In the genomic region with DNA sequence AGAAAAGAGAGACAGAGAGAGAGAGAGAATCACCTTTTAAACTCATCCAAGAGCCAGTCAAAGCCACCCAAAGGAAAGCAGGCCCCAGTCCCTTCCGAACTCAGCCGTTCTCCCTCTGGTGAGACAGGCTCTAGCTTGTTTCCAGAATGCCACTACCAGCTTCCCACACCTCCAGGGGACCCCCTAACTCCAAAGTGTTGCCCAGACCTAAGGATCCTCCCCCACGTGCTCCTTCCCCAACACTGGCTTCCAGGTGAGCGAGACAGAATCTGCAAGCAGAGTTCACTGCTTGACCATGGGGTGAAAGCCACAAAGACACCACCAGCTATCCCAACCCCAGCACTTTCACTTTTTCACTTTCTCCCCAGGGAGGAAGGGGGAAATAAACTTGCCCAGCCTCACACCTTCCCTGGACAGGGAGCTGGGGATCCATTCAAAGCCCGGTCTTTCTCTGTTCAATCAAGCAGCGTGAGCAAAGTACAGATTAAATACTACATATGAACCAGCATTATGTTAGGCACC, we compare ENCODE assay signal across 18 cellular contexts. TPM values are rescaled to one million over a fixed set of nuclear protein-coding genes. Genes with fewer than 3 reads are reported as not detected.
A peak's percentile ranks its signal among the peaks of the same experiment; 100 is the strongest.
DNase-seq lines count a peak whose midpoint lies in the region; FAIRE-seq and TF ChIP-seq lines count a peak whose summit lies in the region.
"Had no signal": no experiment of that assay in that cellular context is flagged by ENCODE, and none has a peak within 500 bp of the region (broad histone marks: within the 10 kb centered on the region; RNA-seq: fewer than 3 reads in every experiment).

No MANE protein-coding gene starts in this region.

- peaks cover 9 to 99% of the 10 kb centered on the region in 2 experiments; a peak in 3 of 4 replicates for H3K79me2 ChIP-seq in H1 (ENCODE audit: control insufficient read depth in 1 of 2, insufficient read depth in 2 of 2, low read length in 2 of 2)

- peaks cover 29 to 33% of the 10 kb centered on the region in 2 donors for H3K36me3 Mint-ChIP-seq in CD14-positive monocyte
- H3K36me3 Mint-ChIP-seq: activated naive CD8-positive, alpha-beta T cell treated with anti-CD3 and anti-CD28 coated beads, Interleukin-2, amount 10 ng/mL, durations not matched to agents 7 days and 5 days; natural killer cell treated with Interleukin-12 subunit alpha and Interleukin-12 subunit beta and Interleukin-15 and Interleukin-18, amount 100 ng/mL, for 72 hours had no signal

- 58% methylated on average over 6 of the region's 6 CpGs for WGBS in HUES64
- 76% methylated on average over 6 of the region's 6 CpGs; no CpG with 5 or more reads in 1 of the 2 experiments for WGBS in H1 (ENCODE audit: extremely low coverage in 1 of 2, insufficient coverage in 1 of 2, insufficient read length in 1 of 2, insufficient replicate concordance in 2 of 2, low coverage in 1 of 2, low lambda C conversion rate in 2 of 2, missing lambda C conversion rate in 1 of 2), 2 experiments

- no peaks in the 10 kb centered on the region for H3K9me3 ChIP-seq in HUES64 (ENCODE audit: insufficient read depth, low read depth, low read length)
- H3K9me3 ChIP-seq in H1 (ENCODE audit: insufficient read depth in 2 of 2, low read depth in 1 of 2, low read length in 1 of 2) = no peaks in the 10 kb centered on the region
- no peaks in the 10 kb centered on the region for H3K9me3 ChIP-seq in neutrophil
- H3K9me3 ChIP-seq: tibial artery had no signal

- H3K27ac ChIP-seq in HUES64 (ENCODE audit: low read depth, low read length) = peak overlapping the region; percentile 15; the same call in 1 of the 2 replicates
- no peak overlapping the region for H3K27ac ChIP-seq in H1 (ENCODE audit: low read depth, low read length)
- peak overlapping the region; percentile 70 for H3K27ac ChIP-seq in neutrophil
- H3K27ac ChIP-seq: tibial artery had no signal

- no peak for TF ChIP-seq POLR2A in H1 (IDR thresholded peaks at IDR 0.05; ENCODE audit: control extremely low read depth in 1 of 2, low read depth in 2 of 2, low read length in 2 of 2)

- H3K4me3 Mint-ChIP-seq in CD14-positive monocyte = peak overlapping the region in 1 of 2 donors; percentile 4
- H3K4me3 Mint-ChIP-seq: activated naive CD8-positive, alpha-beta T cell treated with anti-CD3 and anti-CD28 coated beads, Interleukin-2, amount 10 ng/mL, durations not matched to agents 7 days and 5 days; natural killer cell treated with Interleukin-12 subunit alpha and Interleukin-12 subunit beta and Interleukin-15 and Interleukin-18, amount 100 ng/mL, for 72 hours had no signal

- no peak overlapping the region for H2AK5ac ChIP-seq in H1 (ENCODE audit: low read depth, low read length)

- H3K4me2 ChIP-seq in H1 (ENCODE audit: insufficient read depth in 1 of 2, low read depth in 2 of 2, low read length in 2 of 2) = no peak overlapping the region; a peak in 1 of 4 replicates

- peaks cover 61% of the 10 kb centered on the region for H3K4me1 Mint-ChIP-seq in CD14-positive monocyte

- peak overlapping the region; percentile 2; the same call in 1 of the 2 replicates for H2BK5ac ChIP-seq in H1 (ENCODE audit: low read depth, low read length)

- TF ChIP-seq CTCF in CD14-positive monocyte (IDR thresholded peaks at IDR 0.05) = no peak
- no peak for TF ChIP-seq CTCF in H1 (IDR thresholded peaks at IDR 0.05; ENCODE audit: control extremely low read depth in 1 of 3, insufficient read depth in 1 of 3, low read depth in 1 of 3, low read length in 3 of 3)
- no peak for TF ChIP-seq CTCF in neutrophil (IDR thresholded peaks at IDR 0.05)

- no peak overlapping the region for H3K56ac ChIP-seq in H1 (replicated peaks; ENCODE audit: insufficient read length, low read depth, low read length)

- H3K4me3 ChIP-seq in HUES64 (ENCODE audit: low read length) (no peak overlapping the region), H1 (ENCODE audit: extremely low read depth in 1 of 4, insufficient read depth in 2 of 4, low read depth in 3 of 4, low read length in 4 of 4) (no peak overlapping the region), neutrophil (ENCODE audit: low read depth in 1 of 2, low read length in 1 of 2) (no peak overlapping the region)
- H3K4me3 ChIP-seq: tibial artery had no signal

- no peak overlapping the region for H4K91ac ChIP-seq in H1 (replicated peaks; ENCODE audit: insufficient read length, low read length)

- peak overlapping the region; percentile 94 to 100 (median 99) for H3K27ac Mint-ChIP-seq in CD14-positive monocyte
- H3K27ac Mint-ChIP-seq: activated naive CD8-positive, alpha-beta T cell treated with anti-CD3 and anti-CD28 coated beads, Interleukin-2, amount 10 ng/mL, durations not matched to agents 7 days and 5 days; natural killer cell treated with Interleukin-12 subunit alpha and Interleukin-12 subunit beta and Interleukin-15 and Interleukin-18, amount 100 ng/mL, for 72 hours had no signal

- H4K8ac ChIP-seq in H1 (ENCODE audit: extremely low read depth, insufficient read depth, low read length) = no peak overlapping the region

- TF ChIP-seq RAD21 in H1 (IDR thresholded peaks at IDR 0.05 in 1 of 2, conservative IDR thresholded peaks at IDR 0.05 in 1 of 2; ENCODE audit: low read depth in 2 of 2, low read length in 2 of 2) = no peak

- peaks cover 26% of the 10 kb centered on the region for H3K79me1 ChIP-seq in H1 (ENCODE audit: low read depth, low read length)

- no peak overlapping the region for H2BK120ac ChIP-seq in H1 (replicated peaks; ENCODE audit: low read depth, low read length)

- peak overlapping the region; percentile 45; the same call in 1 of the 2 replicates for H2BK12ac ChIP-seq in H1 (ENCODE audit: low read depth, low read length)

- 0 out of 2 replicates have a peak, but pooled peaks cover 5% of the 10 kb centered on the region for H3K36me3 ChIP-seq in HUES64 (ENCODE audit: insufficient read depth, low read length)
- peaks cover 0 to 20% (median 0%) of the 10 kb centered on the region in 4 experiments; a peak in 3 of 8 replicates for H3K36me3 ChIP-seq in H1 (ENCODE audit: control insufficient read depth in 2 of 4, insufficient read depth in 4 of 4, low read length in 3 of 4)
- no peaks in the 10 kb centered on the region for H3K36me3 ChIP-seq in neutrophil
- H3K36me3 ChIP-seq: tibial artery had no signal

- H4K20me1 ChIP-seq in H1 (replicated peaks in 1 of 2; ENCODE audit: control insufficient read depth in 1 of 2, insufficient read depth in 2 of 2, low read length in 2 of 2) = peaks cover 7 to 16% of the 10 kb centered on the region in 2 experiments

- H4K5ac ChIP-seq in H1 (ENCODE audit: insufficient read length, low read depth, low read length) = no peak overlapping the region

- no peak overlapping the region for H3K4ac ChIP-seq in H1 (replicated peaks; ENCODE audit: insufficient read length, low read depth, low read length)

- DNase-seq in CD14-positive monocyte (ENCODE audit: low spot score) (no peak), H1 (ENCODE audit: low read depth in 1 of 2, low spot score in 2 of 2) (peak in 1 of 2 experiments; percentile 47), germinal center (ENCODE audit: low spot score) (no peak), iPS-NIHi11 (ENCODE audit: low spot score) (no peak), ecto neural progenitor cell (ENCODE audit: low spot score) (no peak), posterior vena cava (ENCODE audit: low spot score) (no peak)
- DNase-seq: activated CD4-positive, CD25-positive, alpha-beta regulatory T cell treated with anti-CD3 and anti-CD28 coated beads, Interleukin-2, amount 50 U/mL, for 72 hours; activated naive CD8-positive, alpha-beta T cell treated with anti-CD3 and anti-CD28 coated beads, Interleukin-2, amount 10 ng/mL, durations not matched to agents 7 days and 5 days; DMS79 treated with DMSO at 0.1 percent for 48 hours; effector CD4-positive, alpha-beta T cell; NCI-H1105; NCI-H526 treated with DMSO at 0.1 percent for 48 hours; SIG-M5; stimulated activated CD4-positive, alpha-beta T cell treated with anti-CD3 and anti-CD28 coated beads, Interleukin-12 subunit alpha, Interleukin-12 subunit beta, amount 100 ng/mL, for 4 hours; tibial artery had no signal

- no peaks in the 10 kb centered on the region for H3K23me2 ChIP-seq in H1 (ENCODE audit: low read depth, low read length)

- FAIRE-seq in H1 (lab: Jason Lieb, UNC) = no peak

- no peaks in the 10 kb centered on the region for H3K27me3 ChIP-seq in HUES64 (ENCODE audit: insufficient read depth, low read length)
- H3K27me3 ChIP-seq in H1 (replicated peaks in 1 of 4; ENCODE audit: control insufficient read depth in 3 of 4, extremely low read depth in 1 of 4, insufficient read depth in 3 of 4, low read length in 3 of 4) = no peaks in the 10 kb centered on the region
- H3K27me3 ChIP-seq in neutrophil = no peaks in the 10 kb centered on the region

- no peak overlapping the region for H3K23ac ChIP-seq in H1 (ENCODE audit: insufficient read length)

- 0 out of 2 replicates have a peak overlapping the region, but pooled peaks have one; percentile 5 for H2BK20ac ChIP-seq in H1 (ENCODE audit: low read length)

- H3K4me1 ChIP-seq in HUES64 (ENCODE audit: insufficient read depth, low read length) = peaks cover 89% of the 10 kb centered on the region
- peaks cover 27 to 61% (median 54%) of the 10 kb centered on the region in 4 experiments for H3K4me1 ChIP-seq in H1 (replicated peaks in 1 of 4; ENCODE audit: control insufficient read depth in 3 of 4, insufficient read depth in 4 of 4, low read length in 3 of 4)
- H3K4me1 ChIP-seq in neutrophil (ENCODE audit: control insufficient read depth in 1 of 2, insufficient read depth in 1 of 2, low read depth in 1 of 2, low read length in 1 of 2) = peaks cover 48% of the 10 kb centered on the region in 2 experiments
- H3K4me1 ChIP-seq: tibial artery had no signal

- POLR2A ChIA-PET in H1 (lab: Charles Lee; ENCODE audit: partially characterized antibody) = interaction anchor here (0.6 to 0.8 kb wide), 2 partner anchors 16 to 43 kb away, joined by 3 to 4 read pairs; no protein-coding TSS in a partner anchor

- intact Hi-C loops in CD14-positive monocyte (cut with micrococcal nuclease) = loop anchor here in 1 of 2 donors (5.0 kb wide), 1 partner anchor 37 kb away; a partner anchor contains a TSS
- intact Hi-C loops in posterior vena cava (cut with DNase I) = no loop called here

- peak overlapping the region; percentile 36; the same call in 1 of the 2 replicates for H3K18ac ChIP-seq in H1 (ENCODE audit: extremely low read depth, low read length)

- CTCF ChIA-PET in H1 (lab: Charles Lee; ENCODE audit: partially characterized antibody) = interaction anchor here (1.1 to 1.6 kb wide), 4 partner anchors 9 to 70 kb away, joined by 3 to 4 read pairs (median 4); no protein-coding TSS in a partner anchor

- no peaks in the 10 kb centered on the region for H3K27me3 Mint-ChIP-seq in CD14-positive monocyte (ENCODE audit: low read depth in 3 of 3)

- no peak overlapping the region for H3K9ac ChIP-seq in HUES64 (ENCODE audit: low read depth, low read length)
- no peak overlapping the region for H3K9ac ChIP-seq in H1 (replicated peaks in 1 of 4; ENCODE audit: extremely low read depth in 1 of 4, low read depth in 3 of 4, low read length in 3 of 4)

- H3K14ac ChIP-seq in H1 (ENCODE audit: insufficient read length) = no peak overlapping the region

- H3K9me3 Mint-ChIP-seq in CD14-positive monocyte = peaks cover 0 to 3% (median 0%) of the 10 kb centered on the region in 7 donors
- H3K9me3 Mint-ChIP-seq: activated naive CD8-positive, alpha-beta T cell treated with anti-CD3 and anti-CD28 coated beads, Interleukin-2, amount 10 ng/mL, durations not matched to agents 7 days and 5 days; natural killer cell treated with Interleukin-12 subunit alpha and Interleukin-12 subunit beta and Interleukin-15 and Interleukin-18, amount 100 ng/mL, for 72 hours had no signal

- H2BK15ac ChIP-seq in H1 (ENCODE audit: low read length) = 0 out of 2 replicates have a peak overlapping the region, but pooled peaks have one; percentile 88

- TF ChIP-seq EP300 in H1 (IDR thresholded peaks at IDR 0.05; ENCODE audit: borderline replicate concordance in 1 of 2, low read depth in 2 of 2, low read length in 2 of 2) = no peak

- H2AFZ ChIP-seq in H1 (ENCODE audit: low read length) = no peak overlapping the region

RNA-seq across cellular contexts. Expression of a gene that starts 38.5 kb away (rescaled TPM):
- 10 to 100 TPM in 1 of 2 donors, 1 to 10 TPM in 1; 8.7 to 11.1 TPM for polyA plus RNA-seq in CD14-positive monocyte
- polyA plus RNA-seq in HUES64 (2013, experiment 1 of 2) = 26.0 TPM
- polyA plus RNA-seq in HUES64 (2013, experiment 2 of 2) = 23.2 TPM
- 59.3 and 61.3 TPM in 2 replicates for total RNA-seq in H1 (2021; fragmentation: NEBNext Ultra II Directional; extraction: Animal tissue kit (Norgen Biotek cat#: 25700))
- polyA plus RNA-seq in H1 (2011; rRNA removed) = 11.9 and 12.2 TPM in 2 replicates
- polyA plus RNA-seq in H1 (2011; cell fraction: cytosol; rRNA removed) = 12.9 TPM
- polyA plus RNA-seq in H1 (2011; cell fraction: nucleus; rRNA removed) = 22.4 TPM
- 23.1 to 35.1 TPM (median 27.2 TPM) in 4 replicates for polyA plus RNA-seq in H1 (2012, experiment 1 of 2)
- polyA plus RNA-seq in H1 (2012, experiment 2 of 2) = 25.7 TPM
- 28.0 TPM for polyA plus RNA-seq in H1 (2013, experiment 1 of 2)
- polyA plus RNA-seq in H1 (2013, experiment 2 of 2) = 29.7 TPM
- polyA minus RNA-seq in H1 (2011; rRNA and poly(A)+ RNA removed) = 38.6 and 49.0 TPM in 2 replicates
- polyA minus RNA-seq in H1 (2011; cell fraction: cytosol; rRNA and poly(A)+ RNA removed) = 30.3 TPM
- 83.2 TPM for polyA minus RNA-seq in H1 (2011; cell fraction: nucleus; rRNA and poly(A)+ RNA removed)
- total RNA-seq in posterior vena cava = 1 to 10 TPM in 1 of 2 donors, under 1 TPM in 1; 0.71 to 2.0 TPM

Comparison
In these comparisons a context has a peak if more than half of its experiments do, and no peak if none do; other contexts are left out.
1. RNA of a gene that starts 38.5 kb away (total RNA-seq): 59.3 to 61.3 TPM in H1; 0.71 to 2.0 TPM in posterior vena cava; every median in the first group is over 10 times any median in the second.